In the genomic region with DNA sequence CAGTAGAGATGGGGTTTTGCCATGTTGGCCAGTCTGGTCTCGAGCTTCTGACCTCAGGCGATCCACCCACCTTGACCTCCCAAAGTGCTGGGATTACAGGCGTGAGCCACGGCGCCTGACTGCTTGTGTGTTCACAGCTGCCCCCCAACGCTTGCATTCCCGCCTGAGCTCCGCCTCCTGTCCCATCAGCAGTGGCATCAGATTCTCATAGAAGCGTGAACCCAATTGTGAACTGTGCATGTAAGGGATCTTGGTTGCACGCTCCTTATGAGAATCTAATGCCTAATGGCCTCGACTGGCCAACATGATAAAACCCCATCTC, we compare ENCODE assay signal across 22 cellular contexts.
DNase-seq lines count a peak whose midpoint lies in the region; ATAC-seq and TF ChIP-seq lines count a peak whose summit lies in the region.
"Had no signal": no experiment of that assay in that cellular context is flagged by ENCODE, and none has a peak within 500 bp of the region (broad histone marks: within the 10 kb centered on the region; RNA-seq: fewer than 3 reads in every experiment).

No MANE protein-coding gene starts in this region.

- no peak overlapping the region for H3K4me2 ChIP-seq in GM23338
- H3K4me2 ChIP-seq: hepatocyte had no signal

- H3K9me2 ChIP-seq in GM23338 (ENCODE audit: insufficient read depth) = no peaks in the 10 kb centered on the region

- peaks cover 6% of the 10 kb centered on the region for H3K27me3 Mint-ChIP-seq in GM23338 (ENCODE audit: insufficient read depth, low read depth, poor library complexity)

- H4K20me1 ChIP-seq in GM23338 (replicated peaks; ENCODE audit: insufficient read depth) = no peaks in the 10 kb centered on the region

- no peak overlapping the region for H3K4me3 Mint-ChIP-seq in GM23338

- H3K27ac ChIP-seq in right cardiac atrium (ENCODE audit: low read length) = no peak overlapping the region
- H3K27ac ChIP-seq in VCaP = peak overlapping the region; percentile 79
- H3K27ac ChIP-seq in lower lobe of right lung = no peak overlapping the region
- no peak overlapping the region for H3K27ac ChIP-seq in GM23338 (ENCODE audit: low read depth)
- H3K27ac ChIP-seq: hepatocyte had no signal

- TF ChIP-seq CTCF in VCaP (conservative IDR thresholded peaks at IDR 0.05) = no peak
- TF ChIP-seq CTCF in lower lobe of right lung (IDR thresholded peaks at IDR 0.05) = no peak
- TF ChIP-seq CTCF in GM23338 (conservative IDR thresholded peaks at IDR 0.05; ENCODE audit: low read depth in 2 of 2) = no peak

- H3K27me3 ChIP-seq in right cardiac atrium (ENCODE audit: control insufficient read depth, insufficient read depth) = no peaks in the 10 kb centered on the region
- no peaks in the 10 kb centered on the region for H3K27me3 ChIP-seq in lower lobe of right lung (ENCODE audit: low read depth)
- H3K27me3 ChIP-seq in GM23338 (ENCODE audit: insufficient read depth) = no peaks in the 10 kb centered on the region
- H3K27me3 ChIP-seq: dorsolateral prefrontal cortex, hepatocyte had no signal

- H3K36me3 ChIP-seq in lower lobe of right lung = no peaks in the 10 kb centered on the region
- no peaks in the 10 kb centered on the region for H3K36me3 ChIP-seq in GM23338 (ENCODE audit: insufficient read depth)

- no peaks in the 10 kb centered on the region for H3K79me2 ChIP-seq in GM23338 (replicated peaks; ENCODE audit: insufficient read depth)
- H3K79me2 ChIP-seq: hepatocyte had no signal

- H3F3A ChIP-seq in GM23338 (replicated peaks; ENCODE audit: low read depth) = 0 out of 2 replicates have a peak, but pooled peaks cover 7% of the 10 kb centered on the region

- H3K4me1 ChIP-seq in right cardiac atrium (ENCODE audit: control insufficient read depth, insufficient read depth, low read length) (no peaks in the 10 kb centered on the region), lower lobe of right lung (peaks cover 50% of the 10 kb centered on the region), GM23338 (ENCODE audit: insufficient read depth) (no peaks in the 10 kb centered on the region)

- intact Hi-C loops in right cardiac atrium (cut with DNase I) (no loop called here), left cardiac atrium (cut with DNase I) (no loop called here), lower lobe of right lung (cut with DNase I) (no loop called here)

- no peak overlapping the region for H3K27ac Mint-ChIP-seq in GM23338

- H3K9me3 ChIP-seq in right cardiac atrium (ENCODE audit: control insufficient read depth, low read length) = no peaks in the 10 kb centered on the region
- no peaks in the 10 kb centered on the region for H3K9me3 ChIP-seq in lower lobe of right lung

- H3K4me1 Mint-ChIP-seq in GM23338 = peaks cover 5% of the 10 kb centered on the region

- 92% methylated on average over 11 of the region's 11 CpGs for WGBS in right cardiac atrium

- no peak overlapping the region for H2AFZ ChIP-seq in GM23338
- H2AFZ ChIP-seq: hepatocyte had no signal

- ATAC-seq in right cardiac atrium (no peak), left cardiac atrium (no peak), lower lobe of right lung (no peak), GM18519 (IDR thresholded peaks at IDR 0.05; ENCODE audit: low FRiP score, unreplicated experiment) (no peak), GM21737 (IDR thresholded peaks at IDR 0.05; ENCODE audit: unreplicated experiment) (no peak), GM23338 (no peak)
- ATAC-seq: stimulated activated naive CD8-positive, alpha-beta T cell treated with anti-CD3 and anti-CD28 coated beads, Interleukin-15, Interleukin-2, amounts not matched to agents 100 U/mL and 50 U/mL, for 24 hours had no signal

- no peaks in the 10 kb centered on the region; the same call in 2 of the 3 replicates for H3K36me3 Mint-ChIP-seq in GM23338 (ENCODE audit: low read depth)

- H3K9me3 Mint-ChIP-seq in GM23338 = peaks cover 7% of the 10 kb centered on the region; the same call in 2 of the 3 replicates

- H3K4me3 ChIP-seq in right cardiac atrium (ENCODE audit: low read length) = no peak overlapping the region
- H3K4me3 ChIP-seq in lower lobe of right lung = no peak overlapping the region
- H3K4me3 ChIP-seq in GM23338 = no peak overlapping the region
- H3K4me3 ChIP-seq: hepatocyte had no signal

- DNase-seq in right cardiac atrium (peak in 2 of 3 donors; percentile 45 to 52), left cardiac atrium (no peak), lower lobe of right lung (peak; percentile 38), GM23338 (ENCODE audit: low spot score) (no peak)
- DNase-seq: activated CD4-positive, alpha-beta T cell treated with anti-CD3 and anti-CD28 coated beads for 48 hours; anterior cingulate cortex; Calu3; central memory CD4-positive, alpha-beta T cell; mammary epithelial cell; NCI-H1092; NCI-H2029; NCI-H2227 treated with DMSO at 0.1 percent for 48 hours; NCI-H748 treated with DMSO at 0.1 percent for 48 hours; nucleus accumbens; stimulated activated CD4-positive, alpha-beta T cell treated with anti-CD3 and anti-CD28 coated beads, Interleukin-4, amount 100 ng/mL, for 1 hour; SW 1271 had no signal

TF ChIP-seq in GM23338, 12 proteins besides CTCF, POLR2A, EP300 and RAD21 (continues in another document):
- TF ChIP-seq JUNB (IDR thresholded peaks at IDR 0.05; ENCODE audit: unreplicated experiment) (no peak), ZNF331 (CRISPR knock-in tag; IDR thresholded peaks at IDR 0.05; ENCODE audit: low read depth) (no peak), CREB1 (CRISPR knock-in tag; IDR thresholded peaks at IDR 0.05; ENCODE audit: low read depth) (no peak), EZH2phosphoT487 (IDR thresholded peaks at IDR 0.05; ENCODE audit: unreplicated experiment) (no peak), POLR2AphosphoS5 (IDR thresholded peaks at IDR 0.05; ENCODE audit: low read depth) (no peak), NANOG (IDR thresholded peaks at IDR 0.05; ENCODE audit: borderline replicate concordance) (no peak), EZH2 (IDR thresholded peaks at IDR 0.05; ENCODE audit: low read depth, unreplicated experiment) (no peak)
- TF ChIP-seq, protein P1, sequence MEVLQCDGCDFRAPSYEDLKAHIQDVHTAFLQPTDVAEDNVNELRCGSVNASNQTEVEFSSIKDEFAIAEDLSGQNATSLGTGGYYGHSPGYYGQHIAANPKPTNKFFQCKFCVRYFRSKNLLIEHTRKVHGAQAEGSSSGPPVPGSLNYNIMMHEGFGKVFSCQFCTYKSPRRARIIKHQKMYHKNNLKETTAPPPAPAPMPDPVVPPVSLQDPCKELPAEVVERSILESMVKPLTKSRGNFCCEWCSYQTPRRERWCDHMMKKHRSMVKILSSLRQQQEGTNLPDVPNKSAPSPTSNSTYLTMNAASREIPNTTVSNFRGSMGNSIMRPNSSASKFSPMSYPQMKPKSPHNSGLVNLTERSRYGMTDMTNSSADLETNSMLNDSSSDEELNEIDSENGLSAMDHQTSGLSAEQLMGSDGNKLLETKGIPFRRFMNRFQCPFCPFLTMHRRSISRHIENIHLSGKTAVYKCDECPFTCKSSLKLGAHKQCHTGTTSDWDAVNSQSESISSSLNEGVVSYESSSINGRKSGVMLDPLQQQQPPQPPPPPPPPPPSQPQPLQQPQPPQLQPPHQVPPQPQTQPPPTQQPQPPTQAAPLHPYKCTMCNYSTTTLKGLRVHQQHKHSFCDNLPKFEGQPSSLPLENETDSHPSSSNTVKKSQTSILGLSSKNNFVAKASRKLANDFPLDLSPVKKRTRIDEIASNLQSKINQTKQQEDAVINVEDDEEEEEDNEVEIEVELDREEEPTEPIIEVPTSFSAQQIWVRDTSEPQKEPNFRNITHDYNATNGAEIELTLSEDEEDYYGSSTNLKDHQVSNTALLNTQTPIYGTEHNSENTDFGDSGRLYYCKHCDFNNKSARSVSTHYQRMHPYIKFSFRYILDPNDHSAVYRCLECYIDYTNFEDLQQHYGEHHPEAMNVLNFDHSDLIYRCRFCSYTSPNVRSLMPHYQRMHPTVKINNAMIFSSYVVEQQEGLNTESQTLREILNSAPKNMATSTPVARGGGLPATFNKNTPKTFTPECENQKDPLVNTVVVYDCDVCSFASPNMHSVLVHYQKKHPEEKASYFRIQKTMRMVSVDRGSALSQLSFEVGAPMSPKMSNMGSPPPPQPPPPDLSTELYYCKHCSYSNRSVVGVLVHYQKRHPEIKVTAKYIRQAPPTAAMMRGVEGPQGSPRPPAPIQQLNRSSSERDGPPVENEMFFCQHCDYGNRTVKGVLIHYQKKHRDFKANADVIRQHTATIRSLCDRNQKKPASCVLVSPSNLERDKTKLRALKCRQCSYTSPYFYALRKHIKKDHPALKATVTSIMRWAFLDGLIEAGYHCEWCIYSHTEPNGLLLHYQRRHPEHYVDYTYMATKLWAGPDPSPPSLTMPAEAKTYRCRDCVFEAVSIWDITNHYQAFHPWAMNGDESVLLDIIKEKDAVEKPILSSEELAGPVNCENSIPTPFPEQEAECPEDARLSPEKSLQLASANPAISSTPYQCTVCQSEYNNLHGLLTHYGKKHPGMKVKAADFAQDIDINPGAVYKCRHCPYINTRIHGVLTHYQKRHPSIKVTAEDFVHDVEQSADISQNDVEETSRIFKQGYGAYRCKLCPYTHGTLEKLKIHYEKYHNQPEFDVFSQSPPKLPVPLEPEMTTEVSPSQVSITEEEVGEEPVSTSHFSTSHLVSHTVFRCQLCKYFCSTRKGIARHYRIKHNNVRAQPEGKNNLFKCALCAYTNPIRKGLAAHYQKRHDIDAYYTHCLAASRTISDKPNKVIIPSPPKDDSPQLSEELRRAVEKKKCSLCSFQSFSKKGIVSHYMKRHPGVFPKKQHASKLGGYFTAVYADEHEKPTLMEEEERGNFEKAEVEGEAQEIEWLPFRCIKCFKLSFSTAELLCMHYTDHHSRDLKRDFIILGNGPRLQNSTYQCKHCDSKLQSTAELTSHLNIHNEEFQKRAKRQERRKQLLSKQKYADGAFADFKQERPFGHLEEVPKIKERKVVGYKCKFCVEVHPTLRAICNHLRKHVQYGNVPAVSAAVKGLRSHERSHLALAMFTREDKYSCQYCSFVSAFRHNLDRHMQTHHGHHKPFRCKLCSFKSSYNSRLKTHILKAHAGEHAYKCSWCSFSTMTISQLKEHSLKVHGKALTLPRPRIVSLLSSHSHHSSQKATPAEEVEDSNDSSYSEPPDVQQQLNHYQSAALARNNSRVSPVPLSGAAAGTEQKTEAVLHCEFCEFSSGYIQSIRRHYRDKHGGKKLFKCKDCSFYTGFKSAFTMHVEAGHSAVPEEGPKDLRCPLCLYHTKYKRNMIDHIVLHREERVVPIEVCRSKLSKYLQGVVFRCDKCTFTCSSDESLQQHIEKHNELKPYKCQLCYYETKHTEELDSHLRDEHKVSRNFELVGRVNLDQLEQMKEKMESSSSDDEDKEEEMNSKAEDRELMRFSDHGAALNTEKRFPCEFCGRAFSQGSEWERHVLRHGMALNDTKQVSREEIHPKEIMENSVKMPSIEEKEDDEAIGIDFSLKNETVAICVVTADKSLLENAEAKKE (CRISPR knock-in tag; IDR thresholded peaks at IDR 0.05) = no peak

Comparison
In these comparisons a context has a peak if more than half of its experiments do, and no peak if none do; other contexts are left out.
1. DNase-seq: peak in right cardiac atrium (2 of 3) and lower lobe of right lung (single experiment); none in left cardiac atrium (single experiment) and GM23338 (single experiment).